18 cellular contexts compared by ENCODE assay signal in genomic region chr14:56357478-56357877, GRCh38.
DNase-seq lines count a peak whose midpoint lies in the region; ATAC-seq and TF ChIP-seq lines count a peak whose summit lies in the region.
"Had no signal": no experiment of that assay in that cellular context is flagged by ENCODE, and none has a peak within 500 bp of the region (broad histone marks: within the 10 kb centered on the region; RNA-seq: fewer than 3 reads in every experiment).

No MANE protein-coding gene starts in this region.

- in situ Hi-C loops in G401 (cut with HindIII; ENCODE audit: low sequenced_read_pairs), result no loop called here
- in situ Hi-C loops in HAP-1 (cut with MboI; ENCODE audit: low sequenced_read_pairs), result no loop called here

- H3K27me3 ChIP-seq in tibial artery, result no peaks in the 10 kb centered on the region
- H3K27me3 ChIP-seq in HAP-1 (ENCODE audit: low read depth), result no peaks in the 10 kb centered on the region
- H3K27me3 ChIP-seq: MG63, SJCRH30 had no signal

- no peak for TF ChIP-seq CTCF in tibial artery (IDR thresholded peaks at IDR 0.05)
- no peak for TF ChIP-seq CTCF in GM20000 (IDR thresholded peaks at IDR 0.05; ENCODE audit: extremely low read depth, missing control alignments)

- peak; percentile 9 for DNase-seq in G401 (ENCODE audit: low spot score)
- DNase-seq in NCI-H82 treated with DMSO at 0.1 percent for 48 hours (lab: John Stamatoyannopoulos, UW; ENCODE audit: unreplicated experiment), result peak; percentile 98
- peak; percentile 40 for DNase-seq in inferior parietal cortex (ENCODE audit: extremely low spot score)
- DNase-seq in tibial artery, result no peak
- no peak for DNase-seq in GM20000 (ENCODE audit: low spot score)
- no peak for DNase-seq in HAP-1 (ENCODE audit: low spot score in 2 of 2)
- DNase-seq: GM23248, HCEC 1CT, Kasumi-1, MG63, NCI-H1048, NCI-H1436, NCI-H1930, NCI-H69, SJCRH30 had no signal

- intact Hi-C loops in tibial artery (cut with DNase I; ENCODE audit: low total_unique reads), result no loop called here

- H3K4me3 ChIP-seq in tibial artery, result no peak overlapping the region
- H3K4me3 ChIP-seq in HAP-1, result no peak overlapping the region
- H3K4me3 ChIP-seq: GM23248, MG63, SJCRH30 had no signal

- H3K9me3 ChIP-seq in tibial artery (no peaks in the 10 kb centered on the region), HAP-1 (no peaks in the 10 kb centered on the region)
- H3K9me3 ChIP-seq: MG63, SJCRH30 had no signal

- peak overlapping the region; percentile 53 to 60 for H3K27ac ChIP-seq in tibial artery
- H3K27ac ChIP-seq: GM23248, SJCRH30 had no signal

- no peak for ATAC-seq in HG02759 (IDR thresholded peaks at IDR 0.05; ENCODE audit: unreplicated experiment)
- no peak for ATAC-seq in GM18870 (IDR thresholded peaks at IDR 0.05; ENCODE audit: unreplicated experiment)
- ATAC-seq: Panc1 had no signal

- H3K36me3 ChIP-seq in tibial artery (no peaks in the 10 kb centered on the region), HAP-1 (replicated peaks) (no peaks in the 10 kb centered on the region)
- H3K36me3 ChIP-seq: MG63, SJCRH30 had no signal

- peaks cover 0 to 20% (median 10%) of the 10 kb centered on the region in 4 donors for H3K4me1 ChIP-seq in tibial artery
- no peaks in the 10 kb centered on the region for H3K4me1 ChIP-seq in HAP-1
- H3K4me1 ChIP-seq: SJCRH30 had no signal

Comparison
In these comparisons a context has a peak if more than half of its experiments do, and no peak if none do; other contexts are left out.
1. DNase-seq: peak in G401 (single experiment), NCI-H82 treated with DMSO at 0.1 percent for 48 hours (single experiment) and inferior parietal cortex (single experiment); none in tibial artery (0 of 2), GM20000 (single experiment) and HAP-1 (0 of 2).